In genomic region chr12:32107376-32108267, GRCh38 we compare ENCODE assay signal across 8 cellular contexts. TPM values are rescaled to one million over a fixed set of nuclear protein-coding genes. Genes with fewer than 3 reads are reported as not detected.
A peak's percentile ranks its signal among the peaks of the same experiment; 100 is the strongest.
DNase-seq lines count a peak whose midpoint lies in the region; ATAC-seq and TF ChIP-seq lines count a peak whose summit lies in the region.

No MANE protein-coding gene starts in this region.

- peak overlapping the region; percentile 96 for H2AFZ ChIP-seq in IMR-90 (replicated peaks; ENCODE audit: low read length, poor library complexity)
- H2AFZ ChIP-seq in mesenchymal stem cell (ENCODE audit: low read depth, low read length), result peak overlapping the region; percentile 93

- dilution Hi-C loops in IMR-90 (cut with HindIII; ENCODE audit: low sequenced_read_pairs, unreplicated experiment), result no loop called here

- H3K27ac ChIP-seq in IMR-90 (ENCODE audit: insufficient read depth, low read length) (peak overlapping the region; percentile 91), mesenchymal stem cell (ENCODE audit: low read length, poor library complexity, severe bottlenecking) (peak overlapping the region; percentile 58)

- H3K4me2 ChIP-seq in IMR-90 (ENCODE audit: low read depth, low read length), result peak overlapping the region; percentile 98
- peak overlapping the region; percentile 89 for H3K4me2 ChIP-seq in mesenchymal stem cell (ENCODE audit: low read length, poor library complexity, severe bottlenecking)

- in situ Hi-C loops in IMR-90 (cut with MboI; ENCODE audit: low sequenced_read_pairs), result no loop called here

- H2BK12ac ChIP-seq in mesenchymal stem cell (ENCODE audit: low read length in 2 of 2), result peak overlapping the region in 1 of 2 experiments; percentile 8

- H3K36me3 Mint-ChIP-seq in dendritic cell treated with granulocyte-macrophage colony-stimulating factor and Interleukin-4, amounts not matched to agents 40 ng/mL and 50 ng/mL, for 4 days (ENCODE audit: low read depth), result peaks cover 9% of the 10 kb centered on the region
- H3K36me3 Mint-ChIP-seq in stimulated activated naive B cell treated with anti-CD40 and anti-IgM and Interleukin-4, amounts not matched to agents 10 μg/mL and 1 μg/mL and 100 μg/mL, for 72 hours, result peaks cover 8 to 12% of the 10 kb centered on the region in 2 donors

- H3K9ac ChIP-seq in IMR-90 (ENCODE audit: low read depth, low read length) (peak overlapping the region; percentile 93), mesenchymal stem cell (ENCODE audit: low read length) (peak overlapping the region; percentile 94)

- TSS peak; percentile 59 for BruUV-seq in IMR-90 (replicated peaks; lab: Mats Ljungman, UMichigan)

- H4K20me1 ChIP-seq in IMR-90 (ENCODE audit: insufficient read depth, low read length), result peaks cover 5% of the 10 kb centered on the region

- H3K27me3 ChIP-seq in IMR-90 (ENCODE audit: control insufficient read depth, insufficient read depth, low read length) (no peaks in the 10 kb centered on the region), mesenchymal stem cell (ENCODE audit: control insufficient read depth in 1 of 2, insufficient read depth in 1 of 2, low read length in 2 of 2) (no peaks in the 10 kb centered on the region)

- H2BK15ac ChIP-seq in IMR-90 (ENCODE audit: low read depth, low read length) (peak overlapping the region; percentile 86; the same call in 2 of the 3 replicates), mesenchymal stem cell (ENCODE audit: low read depth, poor library complexity, severe bottlenecking) (no peak overlapping the region)

- H3K9me1 ChIP-seq in IMR-90 (ENCODE audit: insufficient read depth, low read length), result peaks cover 4% of the 10 kb centered on the region

- H2BK20ac ChIP-seq in IMR-90 (ENCODE audit: low read depth, low read length), result peak overlapping the region; percentile 92

- WGBS in IMR-90 (ENCODE audit: extremely low coverage in 2 of 2, insufficient read length in 1 of 2), 2 experiments, result 0% methylated on average over 2 of the region's 14 CpGs; no CpG with 5 or more reads in 1 of the 2 experiments
- WGBS in mesenchymal stem cell, result 3% methylated on average over 12 of the region's 14 CpGs

- H3K27ac Mint-ChIP-seq in dendritic cell treated with granulocyte-macrophage colony-stimulating factor and Interleukin-4, amounts not matched to agents 40 ng/mL and 50 ng/mL, for 4 days, result peak overlapping the region; percentile 83
- H3K27ac Mint-ChIP-seq in stimulated activated naive B cell treated with anti-CD40 and anti-IgM and Interleukin-4, amounts not matched to agents 10 μg/mL and 1 μg/mL and 100 μg/mL, for 72 hours, result peak overlapping the region; percentile 93

- H3K79me1 ChIP-seq in IMR-90 (ENCODE audit: low read depth in 1 of 2, low read length in 2 of 2) (peaks cover 0 to 30% of the 10 kb centered on the region in 2 experiments; a peak in 2 of 4 replicates), mesenchymal stem cell (replicated peaks; ENCODE audit: low read length, poor library complexity, severe bottlenecking) (peaks cover 2% of the 10 kb centered on the region)

- H2AK9ac ChIP-seq in IMR-90 (replicated peaks; ENCODE audit: low read depth, low read length, poor library complexity), result peak overlapping the region; percentile 88

- no peak for DNase-seq in AG04449 (ENCODE audit: low read depth, low spot score)
- DNase-seq in IMR-90, result peak; percentile 80
- DNase-seq in activated CD4-positive, alpha-beta T cell treated with anti-CD3 and anti-CD28 coated beads for 4 hours, result peak; percentile 28 to 29
- DNase-seq in mesenchymal stem cell, result peak; percentile 70
- DNase-seq in stimulated activated naive B cell treated with anti-CD40 and anti-IgM and Interleukin-4, amounts not matched to agents 10 μg/mL and 1 μg/mL and 100 μg/mL, for 72 hours, result no peak
- DNase-seq in HuH-7 (ENCODE audit: low spot score), result no peak

- H3K4me3 ChIP-seq in AG04449 (ENCODE audit: low read depth, low read length) (peak overlapping the region; percentile 86), IMR-90 (ENCODE audit: insufficient read depth, low read depth, low read length) (peak overlapping the region; percentile 85), mesenchymal stem cell (ENCODE audit: insufficient read depth in 1 of 2, low read depth in 1 of 2, low read length in 2 of 2) (peak overlapping the region; percentile 92 to 98)

- H3K4me1 ChIP-seq in IMR-90 (ENCODE audit: control insufficient read depth, insufficient read depth, low read length), result peaks cover 4% of the 10 kb centered on the region
- H3K4me1 ChIP-seq in mesenchymal stem cell (ENCODE audit: control insufficient read depth, insufficient read depth, low read depth, low read length), result peaks cover 8% of the 10 kb centered on the region

- intact Hi-C loops in IMR-90 (cut with micrococcal nuclease), result loop anchor here (2.0 to 5.0 kb wide), 4 partner anchors 47 to 455 kb away; no protein-coding TSS in a partner anchor
- intact Hi-C loops in dendritic cell treated with granulocyte-macrophage colony-stimulating factor and Interleukin-4, amounts not matched to agents 40 ng/mL and 50 ng/mL, for 4 days (cut with micrococcal nuclease), result loop anchor here (2.0 kb wide), 1 partner anchor 421 kb away; no protein-coding TSS in a partner anchor

- TF ChIP-seq RAD21 in IMR-90 (IDR thresholded peaks at IDR 0.05; ENCODE audit: low read length), result no peak

- POLR2A ChIA-PET in AG04449 (lab: Yijun Ruan, JAX) (interaction anchor here (0.8 to 1.0 kb wide), 2 partner anchors 8 to 18 kb away, joined by 3 to 6 read pairs; no protein-coding TSS in a partner anchor), IMR-90 (lab: Charles Lee; ENCODE audit: unreplicated experiment) (interaction anchor here (0.7 to 1.9 kb wide), 3 partner anchors 23 to 55 kb away, joined by 3 to 5 read pairs (median 5); no protein-coding TSS in a partner anchor)

- H3K36me3 ChIP-seq in IMR-90 (ENCODE audit: control insufficient read depth, insufficient read depth, low read length) (peaks cover 4% of the 10 kb centered on the region; the same call in 1 of the 2 replicates), mesenchymal stem cell (ENCODE audit: control insufficient read depth in 1 of 2, insufficient read depth in 2 of 2, low read depth in 1 of 2, low read length in 2 of 2) (peaks cover 3 to 4% of the 10 kb centered on the region in 2 experiments)

- H3K9me3 ChIP-seq in IMR-90 (ENCODE audit: control insufficient read depth, insufficient read depth, low read length), result no peaks in the 10 kb centered on the region
- no peaks in the 10 kb centered on the region for H3K9me3 ChIP-seq in mesenchymal stem cell (ENCODE audit: control insufficient read depth, low read length)

- peaks cover 20% of the 10 kb centered on the region for H3K4me1 Mint-ChIP-seq in dendritic cell treated with granulocyte-macrophage colony-stimulating factor and Interleukin-4, amounts not matched to agents 40 ng/mL and 50 ng/mL, for 4 days (ENCODE audit: low read depth)
- peaks cover 18 to 36% of the 10 kb centered on the region in 2 donors for H3K4me1 Mint-ChIP-seq in stimulated activated naive B cell treated with anti-CD40 and anti-IgM and Interleukin-4, amounts not matched to agents 10 μg/mL and 1 μg/mL and 100 μg/mL, for 72 hours

- no peaks in the 10 kb centered on the region for H3K9me3 Mint-ChIP-seq in dendritic cell treated with granulocyte-macrophage colony-stimulating factor and Interleukin-4, amounts not matched to agents 40 ng/mL and 50 ng/mL, for 4 days
- no peaks in the 10 kb centered on the region for H3K9me3 Mint-ChIP-seq in stimulated activated naive B cell treated with anti-CD40 and anti-IgM and Interleukin-4, amounts not matched to agents 10 μg/mL and 1 μg/mL and 100 μg/mL, for 72 hours

- H3K4ac ChIP-seq in IMR-90 (ENCODE audit: low read depth, low read length) (peak overlapping the region; percentile 97), mesenchymal stem cell (ENCODE audit: low read depth in 1 of 2, low read length in 2 of 2) (peak overlapping the region; percentile 39 to 95)

- H2BK5ac ChIP-seq in IMR-90 (ENCODE audit: low read depth, low read length, poor library complexity, severe bottlenecking) (peak overlapping the region; percentile 97), mesenchymal stem cell (ENCODE audit: low read depth, low read length, poor library complexity, severe bottlenecking) (peak overlapping the region; percentile 46)

- H3K27me3 Mint-ChIP-seq in dendritic cell treated with granulocyte-macrophage colony-stimulating factor and Interleukin-4, amounts not matched to agents 40 ng/mL and 50 ng/mL, for 4 days, result peaks cover 19% of the 10 kb centered on the region
- H3K27me3 Mint-ChIP-seq in stimulated activated naive B cell treated with anti-CD40 and anti-IgM and Interleukin-4, amounts not matched to agents 10 μg/mL and 1 μg/mL and 100 μg/mL, for 72 hours, result no peaks in the 10 kb centered on the region

- TF ChIP-seq POLR2A in IMR-90 (IDR thresholded peaks at IDR 0.05; ENCODE audit: low read depth, low read length), result peak; percentile 82

- H4K8ac ChIP-seq in IMR-90 (ENCODE audit: low read depth in 2 of 2, low read length in 2 of 2), result peak overlapping the region; percentile 84 to 98
- H4K8ac ChIP-seq in mesenchymal stem cell (ENCODE audit: low read length), result peak overlapping the region; percentile 87

- CTCF ChIA-PET in AG04449 (lab: Yijun Ruan, JAX) (interaction anchor here (0.7 to 1.8 kb wide), 5 partner anchors 8 to 454 kb away, joined by 3 to 9 read pairs (median 5); no protein-coding TSS in a partner anchor), IMR-90 (lab: Yijun Ruan, JAX) (interaction anchor here (0.7 to 0.9 kb wide), 2 partner anchors 17 to 24 kb away, joined by 3 read pairs; no protein-coding TSS in a partner anchor)

- H3K4me3 Mint-ChIP-seq in dendritic cell treated with granulocyte-macrophage colony-stimulating factor and Interleukin-4, amounts not matched to agents 40 ng/mL and 50 ng/mL, for 4 days, result peak overlapping the region; percentile 99
- H3K4me3 Mint-ChIP-seq in stimulated activated naive B cell treated with anti-CD40 and anti-IgM and Interleukin-4, amounts not matched to agents 10 μg/mL and 1 μg/mL and 100 μg/mL, for 72 hours, result peak overlapping the region; percentile 92 to 99

- peak overlapping the region; percentile 95 for H3K18ac ChIP-seq in IMR-90 (ENCODE audit: low read depth, low read length)
- H3K18ac ChIP-seq in mesenchymal stem cell (ENCODE audit: low read depth in 1 of 2, low read length in 2 of 2), result peak overlapping the region; percentile 62 to 90

- ATAC-seq in GM18909 (IDR thresholded peaks at IDR 0.05; ENCODE audit: poor library complexity, unreplicated experiment), result peak; percentile 6
- peak; percentile 18 for ATAC-seq in IMR-90 (ENCODE audit: low read depth)
- peak; percentile 27 to 28 for ATAC-seq in stimulated activated naive B cell treated with anti-CD40 and anti-IgM and Interleukin-4, amounts not matched to agents 10 μg/mL and 1 μg/mL and 100 μg/mL, for 72 hours (replicated peaks)

- H4K91ac ChIP-seq in IMR-90 (ENCODE audit: insufficient read depth, low read depth, low read length), result peak overlapping the region; percentile 96
- peak overlapping the region; percentile 55 for H4K91ac ChIP-seq in mesenchymal stem cell (ENCODE audit: low read length)

- H2BK120ac ChIP-seq in IMR-90 (ENCODE audit: low read depth, low read length), result peak overlapping the region; percentile 88
- H2BK120ac ChIP-seq in mesenchymal stem cell (ENCODE audit: low read depth, low read length), result peak overlapping the region; percentile 84

- peak overlapping the region; percentile 94 for H2AK5ac ChIP-seq in IMR-90 (ENCODE audit: low read depth, low read length)
- H2AK5ac ChIP-seq in mesenchymal stem cell (ENCODE audit: low read length, severe bottlenecking), result peak overlapping the region; percentile 27

- H3K56ac ChIP-seq in IMR-90 (ENCODE audit: extremely low read depth, insufficient read depth, low read length), result peak overlapping the region; percentile 86

- TF ChIP-seq CTCF in AG04449 (IDR thresholded peaks at IDR 0.05; ENCODE audit: insufficient read depth, low read length, missing control alignments) (no peak), IMR-90 (conservative IDR thresholded peaks at IDR 0.05; ENCODE audit: low read depth, low read length) (no peak)

- H3K23ac ChIP-seq in IMR-90 (ENCODE audit: low read depth, low read length), result peak overlapping the region; percentile 99
- peak overlapping the region in 1 of 2 experiments; percentile 83 for H3K23ac ChIP-seq in mesenchymal stem cell (ENCODE audit: low read length in 2 of 2)

- H3K14ac ChIP-seq in IMR-90 (replicated peaks; ENCODE audit: low read depth, low read length), result peak overlapping the region; percentile 97
- peak overlapping the region; percentile 14 to 62 for H3K14ac ChIP-seq in mesenchymal stem cell (ENCODE audit: low read length in 2 of 2)

- peak overlapping the region; percentile 84 for H4K5ac ChIP-seq in IMR-90 (ENCODE audit: low read depth, low read length)

RNA-seq across cellular contexts. Expression of gene BICD1, which starts 1.0 kb away (rescaled TPM):
- 17.2 and 25.0 TPM in 2 replicates for total RNA-seq in IMR-90 (2012; rRNA removed)
- 17.6 and 21.8 TPM in 2 replicates for polyA plus RNA-seq in IMR-90 (2012; rRNA removed)
- 7.2 and 7.3 TPM in 2 replicates for polyA plus RNA-seq in IMR-90 (2012; cell fraction: cytosol; rRNA removed)
- 32.2 and 53.0 TPM in 2 replicates for polyA plus RNA-seq in IMR-90 (2012; cell fraction: nucleus; rRNA removed; ENCODE audit: low replicate concordance)
- polyA plus RNA-seq in mesenchymal stem cell (2013, experiment 1 of 2), result 12.2 TPM
- 11.8 TPM for polyA plus RNA-seq in mesenchymal stem cell (2013, experiment 2 of 2)

Comparison
In these comparisons a context has a peak if more than half of its experiments do, and no peak if none do; other contexts are left out.
1. DNase-seq: peak in IMR-90 (single experiment), activated CD4-positive, alpha-beta T cell treated with anti-CD3 and anti-CD28 coated beads for 4 hours (2 of 2) and mesenchymal stem cell (single experiment); none in AG04449 (single experiment), stimulated activated naive B cell treated with anti-CD40 and anti-IgM and Interleukin-4, amounts not matched to agents 10 μg/mL and 1 μg/mL and 100 μg/mL, for 72 hours (single experiment) and HuH-7 (single experiment).
2. Peak in every context shown above with its lines, with median percentiles within 50 percentile points of each other: H3K4me3 ChIP-seq and ATAC-seq.